In the genomic region with DNA sequence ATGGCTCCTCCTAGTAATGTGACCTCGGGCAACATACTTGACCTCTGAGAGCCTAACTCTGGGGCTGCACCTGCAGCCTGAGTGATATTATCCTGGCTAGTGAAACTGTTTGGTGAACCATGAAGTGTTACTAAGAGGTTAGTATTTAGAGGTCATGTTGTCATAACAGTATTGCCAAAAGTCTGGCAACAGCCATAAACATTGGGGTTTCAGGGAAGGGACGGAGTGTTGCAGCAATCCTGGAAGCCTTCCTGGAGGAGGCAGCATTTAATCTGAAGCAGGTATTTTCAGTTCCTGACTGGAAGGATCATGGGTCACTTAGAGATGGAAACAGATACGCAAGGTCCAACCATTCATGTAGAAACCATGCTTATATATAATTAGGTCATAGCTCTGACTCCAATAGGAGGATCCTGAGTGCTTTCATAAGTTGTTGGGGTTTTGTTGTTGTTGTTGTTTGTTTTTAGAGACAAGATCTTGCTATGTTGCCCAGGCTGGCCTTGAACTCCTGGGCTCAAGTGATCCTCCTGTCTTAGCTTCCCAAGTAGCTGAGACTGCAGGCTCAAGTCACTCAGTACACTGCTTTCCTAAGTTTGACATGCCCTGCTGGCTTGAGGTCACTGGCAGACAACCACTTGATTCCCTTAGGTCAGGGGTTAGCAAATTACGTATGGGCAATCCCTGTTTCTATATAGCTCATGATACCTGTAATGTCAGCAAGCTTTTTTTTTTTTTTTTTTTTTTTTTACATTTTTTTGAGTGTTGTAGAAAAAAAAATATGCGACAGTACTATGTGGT, we compare ENCODE assay signal across 24 cellular contexts. TPM values are rescaled to one million over a fixed set of nuclear protein-coding genes. Genes with fewer than 3 reads are reported as not detected.
DNase-seq lines count a peak whose midpoint lies in the region; ATAC-seq and FAIRE-seq lines count a peak whose summit lies in the region.
"Had no signal": no experiment of that assay in that cellular context is flagged by ENCODE, and none has a peak within 500 bp of the region (broad histone marks: within the 10 kb centered on the region; RNA-seq: fewer than 3 reads in every experiment).

No MANE protein-coding gene starts in this region.

- no peaks in the 10 kb centered on the region for H3K27me3 ChIP-seq in SJSA1 (replicated peaks)
- H3K27me3 ChIP-seq: heart left ventricle, right atrium auricular region, testis had no signal

- peaks cover 37% of the 10 kb centered on the region for H3K4me1 ChIP-seq in SJSA1 (replicated peaks)
- H3K4me1 ChIP-seq: heart left ventricle, right atrium auricular region, testis had no signal

- peak; percentile 61 for FAIRE-seq in islet of Langerhans (lab: Jason Lieb, UNC)
- peak; percentile 48 for FAIRE-seq in urothelium cell line (lab: Jason Lieb, UNC)
- FAIRE-seq in frontal cortex (lab: Jason Lieb, UNC), result no peak

- no peak for ATAC-seq in HG02642 (IDR thresholded peaks at IDR 0.05; ENCODE audit: poor library complexity, unreplicated experiment)
- ATAC-seq: CD8-positive, alpha-beta T cell; left lobe of liver; stimulated activated memory B cell treated with anti-CD40 and anti-IgM and Interleukin-4, amounts not matched to agents 10 μg/mL and 1 μg/mL and 100 μg/mL, for 72 hours had no signal

- H3K36me3 ChIP-seq in SJSA1, result no peaks in the 10 kb centered on the region
- H3K36me3 ChIP-seq: heart left ventricle, right atrium auricular region had no signal

- H3K4me3 ChIP-seq in SJSA1, result no peak overlapping the region
- H3K4me3 ChIP-seq: heart left ventricle, right atrium auricular region, testis had no signal

- H3K9me3 ChIP-seq in SJSA1 (replicated peaks), result no peaks in the 10 kb centered on the region
- H3K9me3 ChIP-seq: right atrium auricular region, testis had no signal

- DNase-seq in HCEC 1CT (peak; percentile 45), SJSA1 (ENCODE audit: low read depth in 1 of 2, low spot score in 2 of 2) (no peak), urothelium cell line (ENCODE audit: low spot score) (no peak), germinal center (ENCODE audit: low spot score) (no peak), frontal cortex (ENCODE audit: low spot score in 2 of 2) (no peak)
- DNase-seq: activated CD4-positive, CD25-positive, alpha-beta regulatory T cell; activated CD8-positive, alpha-beta memory T cell treated with anti-CD3 and anti-CD28 coated beads, Interleukin-2, amount 50 U/mL, for 48 hours; AML-193; anterior cingulate cortex; CD8-positive, alpha-beta T cell; heart left ventricle; Karpas-422; NCI-H187 treated with DMSO at 0.1 percent for 48 hours; NCI-H69; occipital lobe; stimulated activated CD4-positive, alpha-beta T cell treated with anti-CD3 and anti-CD28 coated beads, Interleukin-4, amount 100 ng/mL, for 1 hour; testis had no signal

- peak overlapping the region; percentile 94 for H3K27ac ChIP-seq in SJSA1
- H3K27ac ChIP-seq: heart left ventricle, right atrium auricular region, testis had no signal

RNA-seq across cellular contexts. Expression of a gene that starts 21.4 kb away (rescaled TPM):
- 2.1 and 2.6 TPM in 2 replicates for total RNA-seq in SJSA1 (2014; rRNA removed; shearing (Covaris generic))
- total RNA-seq in frontal cortex, result 2.9 TPM
- total RNA-seq: activated naive CD4-positive, alpha-beta T cell treated with anti-CD3 and anti-CD28 coated beads, Interleukin-2, amount 50 U/mL, for 72 hours; activated T-helper 17 cell treated with anti-CD3 and anti-CD28 coated beads, Interleukin-2, amount 50 U/mL, for 72 hours; CD8-positive, alpha-beta T cell; heart left ventricle had no signal
